ENCODE assay signal across 17 cellular contexts in genomic region chr6:106530026-106530425, GRCh38.
DNase-seq lines count a peak whose midpoint lies in the region; ATAC-seq, FAIRE-seq and TF ChIP-seq lines count a peak whose summit lies in the region.
"Had no signal": no experiment of that assay in that cellular context is flagged by ENCODE, and none has a peak within 500 bp of the region (broad histone marks: within the 10 kb centered on the region; RNA-seq: fewer than 3 reads in every experiment).

No MANE protein-coding gene starts in this region.

- TF ChIP-seq POLR2A in esophagus squamous epithelium (IDR thresholded peaks at IDR 0.05): no peak

- H3K4me3 ChIP-seq in esophagus squamous epithelium: no peak overlapping the region
- no peak overlapping the region for H3K4me3 ChIP-seq in pancreas
- H3K4me3 ChIP-seq: K562, SJSA1 had no signal

- peaks cover 82% of the 10 kb centered on the region for H3K4me1 Mint-ChIP-seq in activated naive CD4-positive, alpha-beta T cell treated with anti-CD3 and anti-CD28 coated beads, Interleukin-2, amount 50 U/mL, for 24 hours
- H3K4me1 Mint-ChIP-seq in HFFc6 (ENCODE audit: low read depth) (peaks cover 86% of the 10 kb centered on the region), memory B cell (peaks cover 36% of the 10 kb centered on the region)
- peaks cover 68% of the 10 kb centered on the region for H3K4me1 Mint-ChIP-seq in activated T-helper 2 cell treated with anti-CD3 and anti-CD28 coated beads, Interferon-gamma antibody, Interleukin-2, Interleukin-4, amounts not matched to agents 10 μg/mL and 5 μg/mL and 100 μg/mL, durations not matched to agents 14 hours and 24 hours and 36 hours (ENCODE audit: low read depth)

- H3K9me3 Mint-ChIP-seq in activated naive CD4-positive, alpha-beta T cell treated with anti-CD3 and anti-CD28 coated beads, Interleukin-2, amount 50 U/mL, for 24 hours: no peaks in the 10 kb centered on the region
- H3K9me3 Mint-ChIP-seq in HFFc6: no peaks in the 10 kb centered on the region
- H3K9me3 Mint-ChIP-seq in activated T-helper 2 cell treated with anti-CD3 and anti-CD28 coated beads, Interferon-gamma antibody, Interleukin-2, Interleukin-4, amounts not matched to agents 10 μg/mL and 5 μg/mL and 100 μg/mL, durations not matched to agents 14 hours and 24 hours and 36 hours: no peaks in the 10 kb centered on the region
- H3K9me3 Mint-ChIP-seq in memory B cell: no peaks in the 10 kb centered on the region

- H3K27me3 ChIP-seq in esophagus squamous epithelium (no peaks in the 10 kb centered on the region), pancreas (no peaks in the 10 kb centered on the region)
- H3K27me3 ChIP-seq: SJSA1 had no signal

- H3K36me3 ChIP-seq in esophagus squamous epithelium (peaks cover 0 to 98% (median 15%) of the 10 kb centered on the region in 3 donors), pancreas (no peaks in the 10 kb centered on the region)

- H3K36me3 Mint-ChIP-seq in activated naive CD4-positive, alpha-beta T cell treated with anti-CD3 and anti-CD28 coated beads, Interleukin-2, amount 50 U/mL, for 24 hours: peaks cover 49% of the 10 kb centered on the region
- H3K36me3 Mint-ChIP-seq in HFFc6 (ENCODE audit: low read depth) (peaks cover 27% of the 10 kb centered on the region), memory B cell (peaks cover 51% of the 10 kb centered on the region)
- peaks cover 91% of the 10 kb centered on the region for H3K36me3 Mint-ChIP-seq in activated T-helper 2 cell treated with anti-CD3 and anti-CD28 coated beads, Interferon-gamma antibody, Interleukin-2, Interleukin-4, amounts not matched to agents 10 μg/mL and 5 μg/mL and 100 μg/mL, durations not matched to agents 14 hours and 24 hours and 36 hours (ENCODE audit: low read depth)

- WGBS in esophagus squamous epithelium, 2 donors: 89 to 91% methylated on average over 1 of the region's 1 CpG
- 92 to 100% methylated on average over 1 of the region's 1 CpG for WGBS in pancreas, 2 donors

- intact Hi-C loops in activated T-helper 2 cell treated with anti-CD3 and anti-CD28 coated beads, Interferon-gamma antibody, Interleukin-2, Interleukin-4, amounts not matched to agents 10 μg/mL and 5 μg/mL and 100 μg/mL, durations not matched to agents 14 hours and 24 hours and 36 hours (cut with micrococcal nuclease): no loop called here
- intact Hi-C loops in esophagus squamous epithelium (cut with DNase I) (no loop called here), pancreas (cut with DNase I) (no loop called here)

- no peak for DNase-seq in activated naive CD4-positive, alpha-beta T cell treated with Interleukin-2 at 50 U/mL for 16 hours
- no peak for DNase-seq in HFFc6
- no peak for DNase-seq in activated T-helper 2 cell treated with anti-CD3 and anti-CD28 coated beads, Interferon-gamma antibody, Interleukin-2, Interleukin-4, amounts not matched to agents 10 μg/mL and 5 μg/mL and 100 μg/mL, durations not matched to agents 14 hours and 24 hours and 36 hours (ENCODE audit: low spot score)
- DNase-seq in memory B cell (ENCODE audit: low spot score in 2 of 2): no peak
- no peak for DNase-seq in esophagus squamous epithelium (lab: John Stamatoyannopoulos, UW)
- DNase-seq in pancreas: no peak
- DNase-seq in NCI-H2196 treated with DMSO at 0.1 percent for 48 hours (lab: John Stamatoyannopoulos, UW; ENCODE audit: unreplicated experiment): no peak
- DNase-seq: Caco-2, H7, NCI-H1436, NCI-H2029, NCI-H2171, NCI-H774 had no signal

- ATAC-seq in memory B cell (ENCODE audit: low read depth): no peak
- ATAC-seq in pancreas: no peak
- ATAC-seq: K562 had no signal

- no peak for FAIRE-seq in pancreas (lab: Jason Lieb, UNC)
- FAIRE-seq: A204.1, K562 had no signal

- H3K4me1 ChIP-seq in esophagus squamous epithelium (peaks cover 0 to 29% (median 10%) of the 10 kb centered on the region in 3 donors), pancreas (peaks cover 0 to 3% (median 3%) of the 10 kb centered on the region in 3 donors)
- H3K4me1 ChIP-seq: Caco-2 had no signal

- H3K27me3 Mint-ChIP-seq in activated naive CD4-positive, alpha-beta T cell treated with anti-CD3 and anti-CD28 coated beads, Interleukin-2, amount 50 U/mL, for 24 hours: no peaks in the 10 kb centered on the region
- H3K27me3 Mint-ChIP-seq in HFFc6 (ENCODE audit: insufficient read depth) (no peaks in the 10 kb centered on the region), memory B cell (no peaks in the 10 kb centered on the region)
- H3K27me3 Mint-ChIP-seq in activated T-helper 2 cell treated with anti-CD3 and anti-CD28 coated beads, Interferon-gamma antibody, Interleukin-2, Interleukin-4, amounts not matched to agents 10 μg/mL and 5 μg/mL and 100 μg/mL, durations not matched to agents 14 hours and 24 hours and 36 hours (ENCODE audit: low read depth): no peaks in the 10 kb centered on the region

- H3K4me3 Mint-ChIP-seq in activated naive CD4-positive, alpha-beta T cell treated with anti-CD3 and anti-CD28 coated beads, Interleukin-2, amount 50 U/mL, for 24 hours: no peak overlapping the region
- H3K4me3 Mint-ChIP-seq in HFFc6: peak overlapping the region; percentile 19
- H3K4me3 Mint-ChIP-seq in activated T-helper 2 cell treated with anti-CD3 and anti-CD28 coated beads, Interferon-gamma antibody, Interleukin-2, Interleukin-4, amounts not matched to agents 10 μg/mL and 5 μg/mL and 100 μg/mL, durations not matched to agents 14 hours and 24 hours and 36 hours (ENCODE audit: low read depth): no peak overlapping the region
- H3K4me3 Mint-ChIP-seq in memory B cell: no peak overlapping the region

- H3K27ac ChIP-seq in esophagus squamous epithelium: no peak overlapping the region
- H3K27ac ChIP-seq in pancreas: no peak overlapping the region
- H3K27ac ChIP-seq: SJSA1 had no signal

- TF ChIP-seq CTCF in HFFc6 (IDR thresholded peaks at IDR 0.05): no peak
- TF ChIP-seq CTCF in esophagus squamous epithelium (IDR thresholded peaks at IDR 0.05): no peak
- TF ChIP-seq CTCF in pancreas (IDR thresholded peaks at IDR 0.05): no peak

- H3K9me3 ChIP-seq in esophagus squamous epithelium: no peaks in the 10 kb centered on the region
- no peaks in the 10 kb centered on the region for H3K9me3 ChIP-seq in pancreas
- H3K9me3 ChIP-seq: Caco-2, SJSA1 had no signal

- peak overlapping the region; percentile 71 for H3K27ac Mint-ChIP-seq in activated naive CD4-positive, alpha-beta T cell treated with anti-CD3 and anti-CD28 coated beads, Interleukin-2, amount 50 U/mL, for 24 hours
- H3K27ac Mint-ChIP-seq in HFFc6 (peak overlapping the region; percentile 84), memory B cell (peak overlapping the region; percentile 81)
- peak overlapping the region; percentile 45 for H3K27ac Mint-ChIP-seq in activated T-helper 2 cell treated with anti-CD3 and anti-CD28 coated beads, Interferon-gamma antibody, Interleukin-2, Interleukin-4, amounts not matched to agents 10 μg/mL and 5 μg/mL and 100 μg/mL, durations not matched to agents 14 hours and 24 hours and 36 hours
